ENCODE assay signal across 21 cellular contexts in the genomic region with DNA sequence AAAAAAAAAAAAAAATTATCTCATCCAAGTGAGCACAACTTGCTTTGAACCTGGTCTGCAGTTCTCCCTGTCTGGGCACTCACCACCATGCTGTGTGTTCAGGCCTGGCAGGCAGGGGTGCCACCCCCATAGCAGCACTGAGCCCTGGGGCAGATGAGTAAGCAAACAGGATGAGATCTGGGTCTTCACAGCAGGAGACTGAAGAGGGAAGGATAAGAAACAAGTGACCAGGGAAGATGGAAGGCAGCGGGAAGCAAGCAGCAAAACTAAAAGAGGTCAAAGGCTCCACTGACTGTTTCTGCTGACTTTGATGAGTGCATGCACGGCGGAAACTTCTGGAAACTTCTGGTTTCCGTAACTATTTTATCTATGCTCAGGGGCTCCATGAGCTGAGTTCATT.
A peak's percentile ranks its signal among the peaks of the same experiment; 100 is the strongest.
DNase-seq lines count a peak whose midpoint lies in the region; FAIRE-seq and TF ChIP-seq lines count a peak whose summit lies in the region.
"Had no signal": no experiment of that assay in that cellular context is flagged by ENCODE, and none has a peak within 500 bp of the region (broad histone marks: within the 10 kb centered on the region; RNA-seq: fewer than 3 reads in every experiment).

No MANE protein-coding gene starts in this region.

- peaks cover 4% of the 10 kb centered on the region for H3K9me3 Mint-ChIP-seq in neural progenitor cell
- H3K9me3 Mint-ChIP-seq: stimulated activated naive CD8-positive, alpha-beta T cell treated with anti-CD3 and anti-CD28 coated beads, Interleukin-15, amount 100 ng/mL, for 72 hours; type B pancreatic cell had no signal

- H3K27me3 Mint-ChIP-seq in neural progenitor cell (ENCODE audit: insufficient read depth, low read depth): peaks cover 5% of the 10 kb centered on the region
- H3K27me3 Mint-ChIP-seq: stimulated activated naive CD8-positive, alpha-beta T cell treated with anti-CD3 and anti-CD28 coated beads, Interleukin-15, amount 100 ng/mL, for 72 hours; type B pancreatic cell had no signal

- H2BK5ac ChIP-seq in H1 (ENCODE audit: low read depth, low read length): no peak overlapping the region

- no peak for TF ChIP-seq RAD21 in H1 (IDR thresholded peaks at IDR 0.05 in 1 of 2, conservative IDR thresholded peaks at IDR 0.05 in 1 of 2; ENCODE audit: low read depth in 2 of 2, low read length in 2 of 2)

- no peak overlapping the region for H4K91ac ChIP-seq in H1 (replicated peaks; ENCODE audit: insufficient read length, low read length)

- H3K36me3 Mint-ChIP-seq in neural progenitor cell: peaks cover 35% of the 10 kb centered on the region
- H3K36me3 Mint-ChIP-seq: immature natural killer cell had no signal

- no peak overlapping the region for H4K8ac ChIP-seq in H1 (ENCODE audit: extremely low read depth, insufficient read depth, low read length)

- H3K79me2 ChIP-seq in PC-9 (ENCODE audit: low read depth) (no peaks in the 10 kb centered on the region), H1 (ENCODE audit: control insufficient read depth in 1 of 2, insufficient read depth in 2 of 2, low read length in 2 of 2) (peaks cover 0 to 45% of the 10 kb centered on the region in 2 experiments; a peak in 2 of 4 replicates), neural progenitor cell (ENCODE audit: low read depth) (peaks cover 93% of the 10 kb centered on the region)

- no peak overlapping the region for H3K14ac ChIP-seq in H1 (ENCODE audit: insufficient read length)

- no peak for TF ChIP-seq CTCF in PC-9 (conservative IDR thresholded peaks at IDR 0.05)
- TF ChIP-seq CTCF in H1 (IDR thresholded peaks at IDR 0.05; ENCODE audit: control extremely low read depth in 1 of 3, insufficient read depth in 1 of 3, low read depth in 1 of 3, low read length in 3 of 3): no peak
- TF ChIP-seq CTCF in neural progenitor cell (IDR thresholded peaks at IDR 0.05): no peak
- no peak for TF ChIP-seq CTCF in GM13976 (IDR thresholded peaks at IDR 0.05; ENCODE audit: borderline replicate concordance, control extremely low read depth, extremely low read depth, insufficient read depth, missing control alignments)

- H3K79me1 ChIP-seq in H1 (ENCODE audit: low read depth, low read length): peaks cover 7% of the 10 kb centered on the region; the same call in 1 of the 2 replicates

- H3K9me3 ChIP-seq in PC-9 (ENCODE audit: insufficient read depth, low read depth) (no peaks in the 10 kb centered on the region), H1 (ENCODE audit: insufficient read depth in 2 of 2, low read depth in 1 of 2, low read length in 1 of 2) (no peaks in the 10 kb centered on the region), neural progenitor cell (ENCODE audit: low read depth) (no peaks in the 10 kb centered on the region)
- H3K9me3 ChIP-seq: neutrophil had no signal

- no peak overlapping the region for H2AK5ac ChIP-seq in H1 (ENCODE audit: low read depth, low read length)

- no peak overlapping the region for H4K5ac ChIP-seq in H1 (ENCODE audit: insufficient read length, low read depth, low read length)

- H3K4me1 ChIP-seq in PC-9 (replicated peaks; ENCODE audit: insufficient read depth): peaks cover 24% of the 10 kb centered on the region
- H3K4me1 ChIP-seq in H1 (replicated peaks in 1 of 4; ENCODE audit: control insufficient read depth in 3 of 4, insufficient read depth in 4 of 4, low read length in 3 of 4): peaks cover 2 to 23% (median 9%) of the 10 kb centered on the region in 4 experiments; a peak in 6 of 7 replicates
- peaks cover 26% of the 10 kb centered on the region for H3K4me1 ChIP-seq in neural progenitor cell

- no peaks in the 10 kb centered on the region for H3K9me2 ChIP-seq in PC-9 (ENCODE audit: insufficient read depth)

- peaks cover 49% of the 10 kb centered on the region for H3K4me1 Mint-ChIP-seq in neural progenitor cell
- H3K4me1 Mint-ChIP-seq: immature natural killer cell; stimulated activated naive CD8-positive, alpha-beta T cell treated with anti-CD3 and anti-CD28 coated beads, Interleukin-15, amount 100 ng/mL, for 72 hours had no signal

- no peak overlapping the region for H3K23ac ChIP-seq in H1 (ENCODE audit: insufficient read length)

- DNase-seq in NCI-H146 (lab: John Stamatoyannopoulos, UW) (peak; percentile 21), NCI-H146 treated with DMSO at 0.1 percent for 48 hours (lab: John Stamatoyannopoulos, UW; ENCODE audit: unreplicated experiment) (no peak), PC-9 (peak; percentile 57 to 74), H1 (ENCODE audit: low read depth in 1 of 2, low spot score in 2 of 2) (no peak), neural progenitor cell (ENCODE audit: low spot score) (no peak), hypothalamus (lab: John Stamatoyannopoulos, UW) (no peak), GM13976 (ENCODE audit: low spot score) (no peak), NCI-H1930 (lab: John Stamatoyannopoulos, UW) (no peak)
- DNase-seq: activated CD4-positive, alpha-beta T cell treated with anti-CD3 and anti-CD28 coated beads for 1 hour; activated effector memory CD4-positive, alpha-beta T cell treated with Interleukin-2 at 50 U/mL for 16 hours; C1 segment of cervical spinal cord; HCEC 1CT; immature natural killer cell; midbrain; NCI-H1694 treated with DMSO at 0.1 percent for 48 hours; right cardiac atrium; stimulated activated naive CD8-positive, alpha-beta T cell treated with anti-CD3 and anti-CD28 coated beads, Interleukin-15, amount 100 ng/mL, for 72 hours had no signal

- H3F3A ChIP-seq in PC-9 (ENCODE audit: insufficient read depth, low read depth) (peaks cover 2% of the 10 kb centered on the region; the same call in 1 of the 2 replicates), neural progenitor cell (ENCODE audit: low read depth) (peaks cover 15% of the 10 kb centered on the region)

- H2BK20ac ChIP-seq in H1 (ENCODE audit: low read length): no peak overlapping the region

- 77% methylated on average over 4 of the region's 4 CpGs; no CpG with 5 or more reads in 1 of the 2 experiments for WGBS in H1 (ENCODE audit: extremely low coverage in 1 of 2, insufficient coverage in 1 of 2, insufficient read length in 1 of 2, insufficient replicate concordance in 2 of 2, low coverage in 1 of 2, low lambda C conversion rate in 2 of 2, missing lambda C conversion rate in 1 of 2), 2 experiments

- no peaks in the 10 kb centered on the region for H3K27me3 ChIP-seq in PC-9 (ENCODE audit: insufficient read depth, low read depth)
- H3K27me3 ChIP-seq in H1 (replicated peaks in 1 of 4; ENCODE audit: control insufficient read depth in 3 of 4, extremely low read depth in 1 of 4, insufficient read depth in 3 of 4, low read length in 3 of 4): no peaks in the 10 kb centered on the region
- no peaks in the 10 kb centered on the region for H3K27me3 ChIP-seq in neural progenitor cell
- H3K27me3 ChIP-seq: neutrophil had no signal

- no peak overlapping the region for H2BK12ac ChIP-seq in H1 (ENCODE audit: low read depth, low read length)

- H3K9ac ChIP-seq in H1 (replicated peaks in 1 of 4; ENCODE audit: extremely low read depth in 1 of 4, low read depth in 3 of 4, low read length in 3 of 4) (no peak overlapping the region), neural progenitor cell (no peak overlapping the region)

- no peak overlapping the region for H3K4ac ChIP-seq in H1 (replicated peaks; ENCODE audit: insufficient read length, low read depth, low read length)

- intact Hi-C loops in PC-9 (cut with micrococcal nuclease; ENCODE audit: unreplicated experiment): no loop called here

- no peak overlapping the region for H2BK15ac ChIP-seq in H1 (ENCODE audit: low read length)

- TF ChIP-seq POLR2A in H1 (IDR thresholded peaks at IDR 0.05; ENCODE audit: control extremely low read depth in 1 of 2, low read depth in 2 of 2, low read length in 2 of 2): no peak

- CTCF ChIA-PET in PC-9 (lab: Charles Lee): interaction anchor here (0.7 kb wide), 1 partner anchor 150 kb away, joined by 4 read pairs; no protein-coding TSS in a partner anchor
- CTCF ChIA-PET in H1 (lab: Charles Lee; ENCODE audit: partially characterized antibody): interaction anchor here (0.6 to 3.7 kb wide), 5 partner anchors 12 to 180 kb away, joined by 3 to 24 read pairs (median 4); no protein-coding TSS in a partner anchor

- H3K27ac ChIP-seq in PC-9 (peak overlapping the region; percentile 29; the same call in 1 of the 2 replicates), H1 (ENCODE audit: low read depth, low read length) (no peak overlapping the region), neural progenitor cell (no peak overlapping the region)
- H3K27ac ChIP-seq: 22Rv1, neutrophil had no signal

- H3K36me3 ChIP-seq in PC-9 (ENCODE audit: low read depth) (no peaks in the 10 kb centered on the region), H1 (ENCODE audit: control insufficient read depth in 2 of 4, insufficient read depth in 4 of 4, low read length in 3 of 4) (no peaks in the 10 kb centered on the region), neural progenitor cell (no peaks in the 10 kb centered on the region)
- H3K36me3 ChIP-seq: neutrophil had no signal

- peak; percentile 48 for FAIRE-seq in H1 (lab: Jason Lieb, UNC)
- FAIRE-seq: GM18507 had no signal

- H3K4me2 ChIP-seq in PC-9 (no peak overlapping the region; the same call in 1 of the 2 replicates), H1 (ENCODE audit: insufficient read depth in 1 of 2, low read depth in 2 of 2, low read length in 2 of 2) (no peak overlapping the region), neural progenitor cell (no peak overlapping the region)

- no peaks in the 10 kb centered on the region for H4K20me1 ChIP-seq in PC-9 (ENCODE audit: insufficient read depth)
- H4K20me1 ChIP-seq in H1 (replicated peaks in 1 of 2; ENCODE audit: control insufficient read depth in 1 of 2, insufficient read depth in 2 of 2, low read length in 2 of 2): no peaks in the 10 kb centered on the region
- H4K20me1 ChIP-seq in neural progenitor cell (ENCODE audit: low read depth): peaks cover 40% of the 10 kb centered on the region

- no peak overlapping the region for H2BK120ac ChIP-seq in H1 (replicated peaks; ENCODE audit: low read depth, low read length)

- H3K4me3 Mint-ChIP-seq in neural progenitor cell: no peak overlapping the region
- H3K4me3 Mint-ChIP-seq: immature natural killer cell; stimulated activated naive CD8-positive, alpha-beta T cell treated with anti-CD3 and anti-CD28 coated beads, Interleukin-15, amount 100 ng/mL, for 72 hours; type B pancreatic cell had no signal

- H3K56ac ChIP-seq in H1 (replicated peaks; ENCODE audit: insufficient read length, low read depth, low read length): no peak overlapping the region

- no peak overlapping the region for H2AFZ ChIP-seq in PC-9
- no peak overlapping the region for H2AFZ ChIP-seq in H1 (ENCODE audit: low read length)
- H2AFZ ChIP-seq in neural progenitor cell (replicated peaks): no peak overlapping the region

- in situ Hi-C loops in GM13976 (cut with MboI; ENCODE audit: low sequenced_read_pairs, unreplicated experiment): no loop called here

- no peak for TF ChIP-seq EP300 in H1 (IDR thresholded peaks at IDR 0.05; ENCODE audit: borderline replicate concordance in 1 of 2, low read depth in 2 of 2, low read length in 2 of 2)

- no TSS peak for BruUV-seq in PC-9 (replicated peaks; lab: Mats Ljungman, UMichigan)

- POLR2A ChIA-PET in PC-9 (lab: Charles Lee; ENCODE audit: unreplicated experiment): no interaction called here
- POLR2A ChIA-PET in H1 (lab: Charles Lee; ENCODE audit: partially characterized antibody): interaction anchor here (1.9 kb wide), 1 partner anchor 33 kb away, joined by 6 read pairs; no protein-coding TSS in a partner anchor

- no peaks in the 10 kb centered on the region for H3K23me2 ChIP-seq in H1 (ENCODE audit: low read depth, low read length)

- H3K18ac ChIP-seq in H1 (ENCODE audit: extremely low read depth, low read length): no peak overlapping the region

- H3K27ac Mint-ChIP-seq in neural progenitor cell: peak overlapping the region; percentile 65
- H3K27ac Mint-ChIP-seq: immature natural killer cell, type B pancreatic cell had no signal

- H3K4me3 ChIP-seq in PC-9 (no peak overlapping the region), H1 (ENCODE audit: extremely low read depth in 1 of 4, insufficient read depth in 2 of 4, low read depth in 3 of 4, low read length in 4 of 4) (no peak overlapping the region), neural progenitor cell (no peak overlapping the region)

Comparison
In these comparisons a context has a peak if more than half of its experiments do, and no peak if none do; other contexts are left out.
1. DNase-seq: peak in NCI-H146 (single experiment) and PC-9 (2 of 2); none in NCI-H146 treated with DMSO at 0.1 percent for 48 hours (single experiment), H1 (0 of 2), neural progenitor cell (single experiment), hypothalamus (0 of 51), GM13976 (single experiment) and NCI-H1930 (0 of 2).